8 cellular contexts compared by ENCODE assay signal in the genomic region with DNA sequence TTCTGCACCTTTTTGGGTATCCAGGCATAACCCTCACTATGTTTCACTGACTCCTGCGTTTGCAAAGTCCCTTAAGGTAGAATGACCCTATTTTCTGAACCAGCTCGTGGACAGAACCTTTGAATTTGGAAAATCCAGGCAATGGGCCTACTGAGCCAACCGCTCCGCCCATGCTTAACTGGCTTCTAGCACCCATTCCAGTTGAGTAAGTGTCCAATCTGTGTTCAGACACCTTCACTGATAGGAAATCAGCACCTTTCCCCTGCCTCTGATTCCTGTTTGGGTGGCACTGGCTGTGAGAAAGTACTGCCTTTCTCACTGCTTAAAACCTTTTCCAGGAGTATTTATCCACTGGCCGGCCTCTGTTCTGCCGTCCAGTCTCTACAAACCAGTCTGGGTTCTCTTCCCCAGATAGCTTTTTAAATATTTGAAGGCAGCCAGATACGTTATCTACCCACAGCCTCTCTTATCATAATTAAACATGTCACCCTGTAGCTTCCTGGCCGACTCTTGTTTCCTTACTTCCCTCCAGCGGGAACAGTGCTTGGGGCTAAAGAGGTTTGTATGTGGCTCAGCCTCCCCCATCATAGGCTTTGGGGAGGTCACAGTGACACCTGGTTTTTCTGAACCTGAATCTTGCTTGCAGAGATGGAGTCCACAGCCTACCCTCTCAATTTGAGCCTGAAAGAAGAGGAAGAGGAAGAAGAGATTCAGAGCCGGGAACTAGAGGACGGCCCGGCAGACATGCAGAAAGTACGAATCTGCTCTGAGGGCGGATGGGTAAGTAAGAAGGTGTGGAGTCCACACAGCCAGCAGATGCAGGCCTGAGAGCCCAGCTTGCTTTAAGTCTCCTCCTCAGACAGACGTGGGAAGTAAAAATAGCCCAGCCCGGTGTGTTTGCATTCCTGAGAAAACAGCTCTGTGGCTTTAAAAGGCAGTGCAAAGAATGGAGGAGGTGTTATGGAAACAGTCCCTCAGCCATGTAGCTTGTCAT. TPM values are rescaled to one million over a fixed set of nuclear protein-coding genes. Genes with fewer than 3 reads are reported as not detected.
DNase-seq lines count a peak whose midpoint lies in the region; ATAC-seq, FAIRE-seq and TF ChIP-seq lines count a peak whose summit lies in the region.

No MANE protein-coding gene starts in this region.

- peak overlapping the region in 10 of 11 experiments; percentile 81 to 95 (median 88); a peak in 20 of 22 replicates for H3K27ac ChIP-seq in BLaER1 treated with 17β-estradiol and CSF1 and Interleukin-3, amounts not matched to agents 10 nM and 100 nM
- H3K27ac ChIP-seq in MM.1S (ENCODE audit: low read length) (peak overlapping the region; percentile 14; the same call in 1 of the 2 replicates), right lobe of liver (no peak overlapping the region), tibial nerve (peak overlapping the region; percentile 78 to 97 (median 86))

- peaks cover 47 to 53% (median 49%) of the 10 kb centered on the region in 11 experiments for H3K36me3 ChIP-seq in BLaER1 treated with 17β-estradiol and CSF1 and Interleukin-3, amounts not matched to agents 10 nM and 100 nM
- peaks cover 31% of the 10 kb centered on the region for H3K36me3 ChIP-seq in MM.1S (replicated peaks; ENCODE audit: insufficient read depth, low read length)
- H3K36me3 ChIP-seq in bronchial epithelial cell (ENCODE audit: control insufficient read depth, insufficient read depth, low read length), result peaks cover 25% of the 10 kb centered on the region
- H3K36me3 ChIP-seq in right lobe of liver, result peaks cover 0 to 35% (median 11%) of the 10 kb centered on the region in 4 donors
- H3K36me3 ChIP-seq in tibial nerve, result peaks cover 0 to 47% (median 0%) of the 10 kb centered on the region in 3 donors

- H3K9ac ChIP-seq in BLaER1 treated with 17β-estradiol and CSF1 and Interleukin-3, amounts not matched to agents 10 nM and 100 nM, result peak overlapping the region; percentile 80 to 95 (median 85)
- H3K9ac ChIP-seq in MM.1S (ENCODE audit: low read length), result peak overlapping the region; percentile 48

- peak overlapping the region; percentile 70 to 86 (median 80) for H3K4me3 ChIP-seq in BLaER1 treated with 17β-estradiol and CSF1 and Interleukin-3, amounts not matched to agents 10 nM and 100 nM
- H3K4me3 ChIP-seq in MM.1S (ENCODE audit: low read length), result peak overlapping the region; percentile 78
- peak overlapping the region; percentile 56 for H3K4me3 ChIP-seq in bronchial epithelial cell (ENCODE audit: low read depth, low read length)
- peak overlapping the region; percentile 67 to 84 (median 69) for H3K4me3 ChIP-seq in right lobe of liver
- peak overlapping the region; percentile 45 to 91 (median 67) for H3K4me3 ChIP-seq in tibial nerve

- TF ChIP-seq POLR2A in right lobe of liver (IDR thresholded peaks at IDR 0.05), result no peak
- TF ChIP-seq POLR2A in tibial nerve (IDR thresholded peaks at IDR 0.05), result no peak

- no peak for TF ChIP-seq EP300 in tibial nerve (IDR thresholded peaks at IDR 0.05)

- H3K9me2 ChIP-seq in MM.1S (replicated peaks; ENCODE audit: insufficient read depth, low read length), result no peaks in the 10 kb centered on the region

- intact Hi-C loops in right lobe of liver (cut with DNase I), result no loop called here

- H2AFZ ChIP-seq in MM.1S (ENCODE audit: low read length), result peak overlapping the region; percentile 59; the same call in 1 of the 2 replicates

- no peaks in the 10 kb centered on the region for H3K9me3 ChIP-seq in BLaER1 treated with 17β-estradiol and CSF1 and Interleukin-3, amounts not matched to agents 10 nM and 100 nM (replicated peaks in 1 of 11)
- H3K9me3 ChIP-seq in MM.1S (replicated peaks; ENCODE audit: insufficient read depth, low read length) (no peaks in the 10 kb centered on the region), right lobe of liver (no peaks in the 10 kb centered on the region), tibial nerve (no peaks in the 10 kb centered on the region)

- 39% methylated on average over 16 of the region's 16 CpGs for WGBS in right lobe of liver (ENCODE audit: insufficient coverage, low coverage, low lambda C conversion rate, missing lambda C conversion rate)
- 40 to 42% methylated on average over 16 of the region's 16 CpGs for WGBS in tibial nerve, 2 donors

- H3K79me2 ChIP-seq in MM.1S (ENCODE audit: low read length), result peaks cover 56% of the 10 kb centered on the region

- H4K20me1 ChIP-seq in BLaER1 treated with 17β-estradiol and CSF1 and Interleukin-3, amounts not matched to agents 10 nM and 100 nM, result peaks cover 40 to 57% (median 46%) of the 10 kb centered on the region in 11 experiments; a peak in 21 of 22 replicates
- H4K20me1 ChIP-seq in MM.1S (ENCODE audit: insufficient read depth, low read length), result no peaks in the 10 kb centered on the region

- no peak for ATAC-seq in right lobe of liver
- no peak for ATAC-seq in HG03521 (IDR thresholded peaks at IDR 0.05; ENCODE audit: unreplicated experiment)
- ATAC-seq in left lobe of liver, result no peak

- H3K27me3 ChIP-seq in BLaER1 treated with 17β-estradiol and CSF1 and Interleukin-3, amounts not matched to agents 10 nM and 100 nM, result no peaks in the 10 kb centered on the region
- H3K27me3 ChIP-seq in MM.1S (replicated peaks; ENCODE audit: insufficient read depth, low read length) (no peaks in the 10 kb centered on the region), bronchial epithelial cell (ENCODE audit: control insufficient read depth, insufficient read depth, low read length) (no peaks in the 10 kb centered on the region), right lobe of liver (no peaks in the 10 kb centered on the region), tibial nerve (no peaks in the 10 kb centered on the region)

- TF ChIP-seq CTCF in MM.1S (IDR thresholded peaks at IDR 0.05; ENCODE audit: low read length), result no peak; the same call in 1 of the 2 replicates
- no peak for TF ChIP-seq CTCF in bronchial epithelial cell (IDR thresholded peaks at IDR 0.05; ENCODE audit: insufficient read depth, low read length, severe bottlenecking)
- TF ChIP-seq CTCF in right lobe of liver (IDR thresholded peaks at IDR 0.05), result no peak
- no peak for TF ChIP-seq CTCF in tibial nerve (IDR thresholded peaks at IDR 0.05)

- DNase-seq in MM.1S (no peak), bronchial epithelial cell (ENCODE audit: low read depth) (peak; percentile 40), right lobe of liver (no peak), tibial nerve (ENCODE audit: low spot score in 2 of 2) (no peak), left lobe of liver (ENCODE audit: low spot score) (no peak)
- DNase-seq in activated CD4-positive, CD25-positive, alpha-beta regulatory T cell (lab: John Stamatoyannopoulos, UW), result no peak

- no peak for FAIRE-seq in bronchial epithelial cell (lab: Jason Lieb, UNC)

- peaks cover 27 to 62% (median 38%) of the 10 kb centered on the region in 10 experiments for H3K4me1 ChIP-seq in BLaER1 treated with 17β-estradiol and CSF1 and Interleukin-3, amounts not matched to agents 10 nM and 100 nM
- H3K4me1 ChIP-seq in MM.1S (ENCODE audit: low read length) (peaks cover 20% of the 10 kb centered on the region), right lobe of liver (peaks cover 0 to 16% (median 3%) of the 10 kb centered on the region in 4 donors), tibial nerve (peaks cover 0 to 64% (median 43%) of the 10 kb centered on the region in 4 donors)

- peak overlapping the region; percentile 83 to 98 (median 95) for H3K4me2 ChIP-seq in BLaER1 treated with 17β-estradiol and CSF1 and Interleukin-3, amounts not matched to agents 10 nM and 100 nM
- H3K4me2 ChIP-seq in MM.1S (ENCODE audit: low read depth, low read length), result peak overlapping the region; percentile 86

- H3F3A ChIP-seq in MM.1S (ENCODE audit: insufficient read depth, low read length), result no peaks in the 10 kb centered on the region

RNA-seq across cellular contexts. Expression of gene POGK, which starts 1.3 kb away (rescaled TPM):
- 22.0 and 32.4 TPM in 2 replicates for total RNA-seq in bronchial epithelial cell
- 10 to 100 TPM in 5 of 6 experiments, 1 to 10 TPM in 1; 9.0 to 15.7 (median 12.3) TPM for total RNA-seq in right lobe of liver
- total RNA-seq in tibial nerve, result 10 to 100 TPM; 27.8 to 37.7 (median 32.8) TPM
- 10.1 TPM for total RNA-seq in left lobe of liver

RNA-seq across cellular contexts. Expression of gene TADA1, which starts 35.5 kb away (rescaled TPM):
- total RNA-seq in bronchial epithelial cell, result 11.6 and 14.7 TPM in 2 replicates
- 10 to 100 TPM in 4 of 6 experiments, 1 to 10 TPM in 2; 7.3 to 16.7 (median 11.4) TPM for total RNA-seq in right lobe of liver
- total RNA-seq in tibial nerve, result 10 to 100 TPM; 10.4 to 16.6 (median 13.1) TPM
- 14.2 TPM for total RNA-seq in left lobe of liver

Comparison
In these comparisons a context has a peak if more than half of its experiments do, and no peak if none do; other contexts are left out.
1. H3K27ac ChIP-seq: peak in BLaER1 treated with 17β-estradiol and CSF1 and Interleukin-3, amounts not matched to agents 10 nM and 100 nM (10 of 11), MM.1S (single experiment) and tibial nerve (4 of 4); none in right lobe of liver (0 of 3).
2. Peak in every context shown above with its lines, with median percentiles within 50 percentile points of each other: H3K4me3 ChIP-seq.